ENCODE assay signal across 8 cellular contexts in the genomic region with DNA sequence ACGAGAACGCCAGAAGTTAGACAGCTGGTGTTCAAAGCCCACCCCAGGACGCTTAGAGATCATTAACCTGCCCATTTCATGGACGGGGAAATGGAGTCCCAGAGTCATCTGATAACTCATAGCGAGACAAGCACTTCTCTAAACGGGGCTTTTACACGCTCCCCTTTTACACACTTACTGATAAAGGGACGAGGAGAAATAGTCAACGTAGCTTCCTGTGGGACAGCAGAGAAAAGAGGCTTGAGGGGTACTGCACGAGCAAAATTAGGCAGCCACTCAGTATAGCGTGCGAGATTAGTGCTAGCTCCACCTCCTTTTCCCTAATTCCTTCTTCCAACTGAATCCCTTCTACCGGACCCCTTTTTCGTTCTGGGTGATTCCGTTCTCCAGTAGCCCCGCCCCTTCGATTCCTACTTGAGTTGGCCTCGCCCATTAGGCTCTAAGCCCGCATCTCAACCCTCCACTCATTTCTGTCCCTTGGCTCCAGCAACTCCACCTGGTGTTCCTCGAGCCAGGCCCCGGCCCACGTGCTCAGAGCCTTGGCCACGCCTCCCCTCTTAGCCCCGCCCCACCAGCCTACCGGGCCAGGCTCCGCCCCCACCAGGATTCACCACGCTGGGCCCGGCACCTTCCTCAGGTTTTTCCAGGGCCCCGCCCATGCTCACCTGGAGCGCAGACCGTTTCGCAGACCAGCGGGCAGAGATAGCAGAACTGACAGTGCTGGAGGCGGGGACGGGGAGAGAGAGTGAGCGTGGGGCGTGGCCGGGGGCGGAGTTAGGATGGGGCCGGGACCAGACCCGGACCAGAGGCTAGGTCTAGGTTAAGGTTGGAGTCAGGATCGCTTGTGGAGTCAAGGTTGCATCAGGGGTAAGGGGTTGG. TPM values are rescaled to one million over a fixed set of nuclear protein-coding genes. Genes with fewer than 3 reads are reported as not detected.
DNase-seq lines count a peak whose midpoint lies in the region; ATAC-seq, FAIRE-seq and TF ChIP-seq lines count a peak whose summit lies in the region.

No MANE protein-coding gene starts in this region.

- TF ChIP-seq RAD21 in GM12878 (IDR thresholded peaks at IDR 0.05; ENCODE audit: insufficient read depth, low read depth, low read length), result no peak

- H3K4me3 ChIP-seq in OCI-LY3 (ENCODE audit: low read length), result peak overlapping the region; percentile 83
- no peak overlapping the region for H3K4me3 ChIP-seq in GM12878

- TF ChIP-seq EP300 in GM12878 (IDR thresholded peaks at IDR 0.05; ENCODE audit: borderline replicate concordance in 1 of 2, control insufficient read depth in 1 of 2, low read depth in 2 of 2, low read length in 2 of 2), result no peak

- H3K27me3 ChIP-seq in OCI-LY3 (ENCODE audit: low read depth, low read length), result peaks cover 7% of the 10 kb centered on the region; the same call in 1 of the 2 replicates
- H3K27me3 ChIP-seq in GM12878 (replicated peaks in 1 of 2; ENCODE audit: control insufficient read depth in 2 of 2, insufficient read depth in 2 of 2, low read length in 1 of 2), result peaks cover 6 to 22% of the 10 kb centered on the region in 2 experiments

- no peak for FAIRE-seq in GM12878 (lab: Jason Lieb, UNC)

- H3K4me2 ChIP-seq in OCI-LY3 (ENCODE audit: low read length) (peak overlapping the region; percentile 88), GM12878 (ENCODE audit: control insufficient read depth, insufficient read depth) (0 out of 2 replicates have a peak overlapping the region, but pooled peaks have one; percentile 12)

- CTCF ChIA-PET in GM12878 (lab: Yijun Ruan, JAX), result interaction anchor here (0.8 to 1.9 kb wide), 2 partner anchors 47 to 54 kb away, joined by 3 to 7 read pairs; no protein-coding TSS in a partner anchor

- H3K36me3 ChIP-seq in OCI-LY3 (replicated peaks; ENCODE audit: low read depth, low read length) (no peaks in the 10 kb centered on the region), GM12878 (ENCODE audit: control insufficient read depth in 2 of 2, insufficient read depth in 2 of 2, low read length in 1 of 2) (no peaks in the 10 kb centered on the region)

- TF ChIP-seq CTCF in OCI-LY3 (IDR thresholded peaks at IDR 0.05; ENCODE audit: low read depth, low read length) (no peak), GM12878 (IDR thresholded peaks at IDR 0.05 in 2 of 3, conservative IDR thresholded peaks at IDR 0.05 in 1 of 3; ENCODE audit: control insufficient read depth in 2 of 3, extremely low read depth in 1 of 3, insufficient read depth in 1 of 3, low read depth in 3 of 3, low read length in 3 of 3) (no peak)

- DNase-seq in CD1c-positive myeloid dendritic cell (ENCODE audit: extremely low spot score), result peak; percentile 31
- peak; percentile 85 for DNase-seq in HK-2 (ENCODE audit: unreplicated experiment)
- no peak for DNase-seq in GM12878 (ENCODE audit: low read depth, low spot score)
- peak; percentile 88 for DNase-seq in iPS-NIHi11 (ENCODE audit: low spot score)
- peak; percentile 73 for DNase-seq in stimulated activated CD8-positive, alpha-beta memory T cell treated with anti-CD3 and anti-CD28 coated beads, Interleukin-4, amount 100 ng/mL, for 48 hours
- DNase-seq in pons (ENCODE audit: low spot score), result no peak
- DNase-seq in NCI-H524 treated with DMSO at 0.1 percent for 48 hours (lab: John Stamatoyannopoulos, UW), result no peak

- peak; percentile 32 for ATAC-seq in GM12878

- WGBS in GM12878 (ENCODE audit: insufficient coverage, insufficient replicate concordance, low lambda C conversion rate, missing lambda C conversion rate), result 9% methylated on average over 42 of the region's 42 CpGs

- no TSS peak for BruUV-seq in GM12878 (replicated peaks; lab: Mats Ljungman, UMichigan)

- RAD21 ChIA-PET in GM12878 (lab: Charles Lee; ENCODE audit: unreplicated experiment), result interaction anchor here (1.6 kb wide), 1 partner anchor 24 kb away, joined by 5 read pairs; no protein-coding TSS in a partner anchor

- peak overlapping the region; percentile 76 for H3K9ac ChIP-seq in OCI-LY3 (ENCODE audit: low read length)
- no peak overlapping the region for H3K9ac ChIP-seq in GM12878 (ENCODE audit: control insufficient read depth, insufficient read depth, low read length)

- SMC1A ChIA-PET in GM12878 (lab: Charles Lee; ENCODE audit: uncharacterized antibody, unreplicated experiment), result interaction anchor here (1.2 kb wide), 1 partner anchor 47 kb away, joined by 4 read pairs; no protein-coding TSS in a partner anchor

- H3K9me3 ChIP-seq in OCI-LY3 (ENCODE audit: insufficient read depth, low read length) (no peaks in the 10 kb centered on the region), GM12878 (replicated peaks; ENCODE audit: control insufficient read depth, insufficient read depth, low read length) (peaks cover 4% of the 10 kb centered on the region; the same call in 2 of the 3 replicates)

- POLR2A ChIA-PET in GM12878 (lab: Charles Lee), result interaction anchor here (0.5 kb wide), 1 partner anchor 34 kb away, joined by 6 read pairs; no protein-coding TSS in a partner anchor

- TF ChIP-seq POLR2A in GM12878 (IDR thresholded peaks at IDR 0.05; ENCODE audit: low read depth, low read length), result no peak

- H3K27ac ChIP-seq in OCI-LY3 (ENCODE audit: low read length) (peak overlapping the region; percentile 74), GM12878 (ENCODE audit: control insufficient read depth, insufficient read depth) (no peak overlapping the region)

- peak overlapping the region; percentile 23; the same call in 1 of the 2 replicates for H2AFZ ChIP-seq in OCI-LY3 (ENCODE audit: low read depth, low read length)
- no peak overlapping the region for H2AFZ ChIP-seq in GM12878 (ENCODE audit: control insufficient read depth, low read depth, low read length)

- in situ Hi-C loops in GM12878 (cut with MboI), result no loop called here

- H3K79me2 ChIP-seq in OCI-LY3 (ENCODE audit: low read length) (no peaks in the 10 kb centered on the region), GM12878 (ENCODE audit: control insufficient read depth, insufficient read depth, low read length) (no peaks in the 10 kb centered on the region)

- H4K20me1 ChIP-seq in OCI-LY3 (ENCODE audit: insufficient read depth, low read length) (no peaks in the 10 kb centered on the region), GM12878 (ENCODE audit: control insufficient read depth, insufficient read depth) (no peaks in the 10 kb centered on the region)

- intact Hi-C loops in GM12878 (cut with micrococcal nuclease; ENCODE audit: unreplicated experiment), result no loop called here

- H3K4me1 ChIP-seq in OCI-LY3 (ENCODE audit: low read length) (peaks cover 19% of the 10 kb centered on the region), GM12878 (ENCODE audit: control insufficient read depth, insufficient read depth, low read length) (peaks cover 10% of the 10 kb centered on the region)

RNA-seq across cellular contexts. Expression of a gene that starts 3.6 kb away (rescaled TPM):
- total RNA-seq in GM12878 (2013; cell fraction: nucleolus; rRNA removed), result not detected in 2 replicates
- total RNA-seq in GM12878 (2014; rRNA removed) (not detected in 2 replicates), GM12878 (2014; rRNA removed; fragmentation: Illumina TruSeq; extraction: Trizol) (not detected in 2 replicates), GM12878 (2021) (not detected in 2 replicates)
- polyA plus RNA-seq in GM12878 (2011; ENCODE audit: low read depth), result not detected
- polyA plus RNA-seq in GM12878 (2011; rRNA removed) (not detected in 2 replicates), GM12878 (2014; fragmentation: Illumina TruSeq; extraction: Trizol) (not detected in 2 replicates), GM12878 (2014; fragmentation: Nextera tagmentation; extraction: Ambion mirVana) (not detected), GM12878 (2014; rRNA removed) (not detected in 2 replicates), GM12878 (2016; fragmentation: Nextera tagmentation; extraction: Ambion mirVana) (under 1 TPM in 1 of 2 experiments, not detected in 1; 0.10 TPM)
- not detected in 2 replicates for polyA plus RNA-seq in GM12878 (2011; cell fraction: cytosol; rRNA removed)
- polyA plus RNA-seq in GM12878 (2011; cell fraction: nucleus; rRNA removed), result not detected in 2 replicates
- not detected in 2 replicates for polyA plus RNA-seq in GM12878 (2012)
- not detected in 2 replicates for polyA minus RNA-seq in GM12878 (2011; rRNA and poly(A)+ RNA removed)
- polyA minus RNA-seq in GM12878 (2011; cell fraction: cytosol; rRNA and poly(A)+ RNA removed), result not detected in 2 replicates
- not detected in 2 replicates for polyA minus RNA-seq in GM12878 (2011; cell fraction: nucleus; rRNA and poly(A)+ RNA removed)

RNA-seq across cellular contexts. Expression of a gene that starts 6.0 kb away (rescaled TPM):
- total RNA-seq in GM12878 (2013; cell fraction: nucleolus; rRNA removed), result not detected in 2 replicates
- total RNA-seq in GM12878 (2014; rRNA removed) (0.54 TPM in 1 of 2 replicates, not detected in the other), GM12878 (2014; rRNA removed; fragmentation: Illumina TruSeq; extraction: Trizol) (not detected in 2 replicates), GM12878 (2021) (0.10 and 0.32 TPM in 2 replicates)
- not detected for polyA plus RNA-seq in GM12878 (2011; ENCODE audit: low read depth)
- polyA plus RNA-seq in GM12878 (2011; rRNA removed) (0.14 TPM in 1 of 2 replicates, not detected in the other), GM12878 (2014; fragmentation: Illumina TruSeq; extraction: Trizol) (not detected in 2 replicates), GM12878 (2014; fragmentation: Nextera tagmentation; extraction: Ambion mirVana) (not detected), GM12878 (2014; rRNA removed) (0.64 TPM in 1 of 2 replicates, not detected in the other), GM12878 (2016; fragmentation: Nextera tagmentation; extraction: Ambion mirVana) (under 1 TPM in 1 of 2 experiments, not detected in 1; 0.15 TPM)
- polyA plus RNA-seq in GM12878 (2011; cell fraction: cytosol; rRNA removed), result not detected in 2 replicates
- 0.04 TPM in 1 of 2 replicates, not detected in the other for polyA plus RNA-seq in GM12878 (2011; cell fraction: nucleus; rRNA removed)
- 0.03 TPM in 1 of 2 replicates, not detected in the other for polyA plus RNA-seq in GM12878 (2012)
- polyA minus RNA-seq in GM12878 (2011; rRNA and poly(A)+ RNA removed), result not detected in 2 replicates
- not detected in 2 replicates for polyA minus RNA-seq in GM12878 (2011; cell fraction: cytosol; rRNA and poly(A)+ RNA removed)
- not detected in 2 replicates for polyA minus RNA-seq in GM12878 (2011; cell fraction: nucleus; rRNA and poly(A)+ RNA removed)

RNA-seq across cellular contexts. Expression of a gene that starts 32.2 kb away (rescaled TPM):
- total RNA-seq in GM12878 (2013; cell fraction: nucleolus; rRNA removed), result 3.5 and 5.8 TPM in 2 replicates
- total RNA-seq in GM12878 (2014; rRNA removed) (0.73 and 0.87 TPM in 2 replicates), GM12878 (2014; rRNA removed; fragmentation: Illumina TruSeq; extraction: Trizol) (0.40 and 0.60 TPM in 2 replicates), GM12878 (2021) (1.3 and 1.7 TPM in 2 replicates)
- 0.41 TPM for polyA plus RNA-seq in GM12878 (2011; ENCODE audit: low read depth)
- polyA plus RNA-seq in GM12878 (2011; rRNA removed) (0.71 and 0.79 TPM in 2 replicates), GM12878 (2014; fragmentation: Illumina TruSeq; extraction: Trizol) (0.21 TPM in 1 of 2 replicates, not detected in the other), GM12878 (2014; fragmentation: Nextera tagmentation; extraction: Ambion mirVana) (not detected), GM12878 (2014; rRNA removed) (0.62 and 1.3 TPM in 2 replicates), GM12878 (2016; fragmentation: Nextera tagmentation; extraction: Ambion mirVana) (under 1 TPM in 1 of 2 experiments, not detected in 1; 0.11 TPM)
- polyA plus RNA-seq in GM12878 (2011; cell fraction: cytosol; rRNA removed), result 0.81 and 1.2 TPM in 2 replicates
- 6.1 and 6.5 TPM in 2 replicates for polyA plus RNA-seq in GM12878 (2011; cell fraction: nucleus; rRNA removed)
- 0.69 and 1.0 TPM in 2 replicates for polyA plus RNA-seq in GM12878 (2012)
- 1.0 and 1.4 TPM in 2 replicates for polyA minus RNA-seq in GM12878 (2011; rRNA and poly(A)+ RNA removed)
- polyA minus RNA-seq in GM12878 (2011; cell fraction: cytosol; rRNA and poly(A)+ RNA removed), result 0.52 and 1.3 TPM in 2 replicates
- polyA minus RNA-seq in GM12878 (2011; cell fraction: nucleus; rRNA and poly(A)+ RNA removed), result 1.2 and 3.8 TPM in 2 replicates

RNA-seq across cellular contexts. Expression of a gene that starts 32.6 kb away (rescaled TPM):
- 0.69 and 1.2 TPM in 2 replicates for total RNA-seq in GM12878 (2013; cell fraction: nucleolus; rRNA removed)
- total RNA-seq in GM12878 (2014; rRNA removed) (0.98 and 1.2 TPM in 2 replicates), GM12878 (2014; rRNA removed; fragmentation: Illumina TruSeq; extraction: Trizol) (0.49 and 0.60 TPM in 2 replicates), GM12878 (2021) (0.74 and 0.90 TPM in 2 replicates)
- polyA plus RNA-seq in GM12878 (2011; ENCODE audit: low read depth), result not detected
- polyA plus RNA-seq in GM12878 (2011; rRNA removed) (0.29 and 0.54 TPM in 2 replicates), GM12878 (2014; fragmentation: Illumina TruSeq; extraction: Trizol) (0.65 TPM in 1 of 2 replicates, not detected in the other), GM12878 (2014; fragmentation: Nextera tagmentation; extraction: Ambion mirVana) (under 1 TPM; 0.20 to 0.69 TPM), GM12878 (2014; rRNA removed) (1.0 and 2.1 TPM in 2 replicates), GM12878 (2016; fragmentation: Nextera tagmentation; extraction: Ambion mirVana) (1 to 10 TPM; 1.6 to 2.0 TPM)
- polyA plus RNA-seq in GM12878 (2011; cell fraction: cytosol; rRNA removed), result 1.4 and 2.0 TPM in 2 replicates
- polyA plus RNA-seq in GM12878 (2011; cell fraction: nucleus; rRNA removed), result 2.3 and 3.4 TPM in 2 replicates
- polyA plus RNA-seq in GM12878 (2012), result 0.51 and 0.55 TPM in 2 replicates
- polyA minus RNA-seq in GM12878 (2011; rRNA and poly(A)+ RNA removed), result 0.66 and 3.6 TPM in 2 replicates
- not detected in 2 replicates for polyA minus RNA-seq in GM12878 (2011; cell fraction: cytosol; rRNA and poly(A)+ RNA removed)
- polyA minus RNA-seq in GM12878 (2011; cell fraction: nucleus; rRNA and poly(A)+ RNA removed), result 2.7 and 4.1 TPM in 2 replicates

RNA-seq across cellular contexts. Expression of a gene that starts 37.4 kb away (rescaled TPM):
- total RNA-seq in GM12878 (2013; cell fraction: nucleolus; rRNA removed), result 0.67 TPM in 1 of 2 replicates, not detected in the other
- total RNA-seq in GM12878 (2014; rRNA removed) (1.5 and 1.9 TPM in 2 replicates), GM12878 (2014; rRNA removed; fragmentation: Illumina TruSeq; extraction: Trizol) (0.63 and 1.1 TPM in 2 replicates), GM12878 (2021) (1.8 and 2.9 TPM in 2 replicates)
- not detected for polyA plus RNA-seq in GM12878 (2011; ENCODE audit: low read depth)
- polyA plus RNA-seq in GM12878 (2011; rRNA removed) (0.50 and 0.88 TPM in 2 replicates), GM12878 (2014; fragmentation: Illumina TruSeq; extraction: Trizol) (not detected in 2 replicates), GM12878 (2014; fragmentation: Nextera tagmentation; extraction: Ambion mirVana) (under 1 TPM in 1 of 2 experiments, not detected in 1; 0.15 TPM), GM12878 (2014; rRNA removed) (2.6 and 3.2 TPM in 2 replicates), GM12878 (2016; fragmentation: Nextera tagmentation; extraction: Ambion mirVana) (1 to 10 TPM; 3.0 to 3.5 TPM)
- 1.2 and 1.8 TPM in 2 replicates for polyA plus RNA-seq in GM12878 (2011; cell fraction: cytosol; rRNA removed)
- 2.2 and 4.1 TPM in 2 replicates for polyA plus RNA-seq in GM12878 (2011; cell fraction: nucleus; rRNA removed)
- 1.4 and 1.5 TPM in 2 replicates for polyA plus RNA-seq in GM12878 (2012)
- 0.67 and 0.80 TPM in 2 replicates for polyA minus RNA-seq in GM12878 (2011; rRNA and poly(A)+ RNA removed)
- polyA minus RNA-seq in GM12878 (2011; cell fraction: cytosol; rRNA and poly(A)+ RNA removed), result 4.3 TPM in 1 of 2 replicates, not detected in the other
- polyA minus RNA-seq in GM12878 (2011; cell fraction: nucleus; rRNA and poly(A)+ RNA removed), result 0.77 and 1.8 TPM in 2 replicates

Comparison
In these comparisons a context has a peak if more than half of its experiments do, and no peak if none do; other contexts are left out.
1. DNase-seq: peak in CD1c-positive myeloid dendritic cell (single experiment), HK-2 (single experiment), iPS-NIHi11 (single experiment) and stimulated activated CD8-positive, alpha-beta memory T cell treated with anti-CD3 and anti-CD28 coated beads, Interleukin-4, amount 100 ng/mL, for 48 hours (single experiment); none in GM12878 (single experiment), pons (single experiment) and NCI-H524 treated with DMSO at 0.1 percent for 48 hours (single experiment).